In genomic region chr1:207051615-207051943, GRCh38 we compare ENCODE assay signal across 2 cellular contexts.
TF ChIP-seq lines count a peak whose summit lies in the region.

No MANE protein-coding gene starts in this region.

TF ChIP-seq in SK-N-SH, 30 proteins besides CTCF, POLR2A, EP300 and RAD21 (continued from another document):
- TF ChIP-seq PBX3 (IDR thresholded peaks at IDR 0.05) (no peak), FOXM1 (IDR thresholded peaks at IDR 0.05; ENCODE audit: low read depth) (no peak), ZBTB33 (IDR thresholded peaks at IDR 0.05; ENCODE audit: borderline replicate concordance, low read depth) (no peak), GATA2 (CRISPR knock-in tag; IDR thresholded peaks at IDR 0.05) (no peak), NFIC (IDR thresholded peaks at IDR 0.05; ENCODE audit: borderline replicate concordance) (no peak), EZH2phosphoT487 (IDR thresholded peaks at IDR 0.05; ENCODE audit: borderline replicate concordance, low read depth) (no peak), NRF1 (IDR thresholded peaks at IDR 0.05; ENCODE audit: low read depth, low read length) (no peak), RCOR1 (IDR thresholded peaks at IDR 0.05; ENCODE audit: low read length) (no peak), RFX5 (IDR thresholded peaks at IDR 0.05; ENCODE audit: low read length) (no peak), POLR2AphosphoS5 (IDR thresholded peaks at IDR 0.05; ENCODE audit: low read depth, low read length) (no peak)
- TF ChIP-seq, protein P1, sequence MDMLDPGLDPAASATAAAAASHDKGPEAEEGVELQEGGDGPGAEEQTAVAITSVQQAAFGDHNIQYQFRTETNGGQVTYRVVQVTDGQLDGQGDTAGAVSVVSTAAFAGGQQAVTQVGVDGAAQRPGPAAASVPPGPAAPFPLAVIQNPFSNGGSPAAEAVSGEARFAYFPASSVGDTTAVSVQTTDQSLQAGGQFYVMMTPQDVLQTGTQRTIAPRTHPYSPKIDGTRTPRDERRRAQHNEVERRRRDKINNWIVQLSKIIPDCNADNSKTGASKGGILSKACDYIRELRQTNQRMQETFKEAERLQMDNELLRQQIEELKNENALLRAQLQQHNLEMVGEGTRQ (IDR thresholded peaks at IDR 0.05; ENCODE audit: borderline replicate concordance, low read depth, low read length): no peak
- TF ChIP-seq, protein P2, sequence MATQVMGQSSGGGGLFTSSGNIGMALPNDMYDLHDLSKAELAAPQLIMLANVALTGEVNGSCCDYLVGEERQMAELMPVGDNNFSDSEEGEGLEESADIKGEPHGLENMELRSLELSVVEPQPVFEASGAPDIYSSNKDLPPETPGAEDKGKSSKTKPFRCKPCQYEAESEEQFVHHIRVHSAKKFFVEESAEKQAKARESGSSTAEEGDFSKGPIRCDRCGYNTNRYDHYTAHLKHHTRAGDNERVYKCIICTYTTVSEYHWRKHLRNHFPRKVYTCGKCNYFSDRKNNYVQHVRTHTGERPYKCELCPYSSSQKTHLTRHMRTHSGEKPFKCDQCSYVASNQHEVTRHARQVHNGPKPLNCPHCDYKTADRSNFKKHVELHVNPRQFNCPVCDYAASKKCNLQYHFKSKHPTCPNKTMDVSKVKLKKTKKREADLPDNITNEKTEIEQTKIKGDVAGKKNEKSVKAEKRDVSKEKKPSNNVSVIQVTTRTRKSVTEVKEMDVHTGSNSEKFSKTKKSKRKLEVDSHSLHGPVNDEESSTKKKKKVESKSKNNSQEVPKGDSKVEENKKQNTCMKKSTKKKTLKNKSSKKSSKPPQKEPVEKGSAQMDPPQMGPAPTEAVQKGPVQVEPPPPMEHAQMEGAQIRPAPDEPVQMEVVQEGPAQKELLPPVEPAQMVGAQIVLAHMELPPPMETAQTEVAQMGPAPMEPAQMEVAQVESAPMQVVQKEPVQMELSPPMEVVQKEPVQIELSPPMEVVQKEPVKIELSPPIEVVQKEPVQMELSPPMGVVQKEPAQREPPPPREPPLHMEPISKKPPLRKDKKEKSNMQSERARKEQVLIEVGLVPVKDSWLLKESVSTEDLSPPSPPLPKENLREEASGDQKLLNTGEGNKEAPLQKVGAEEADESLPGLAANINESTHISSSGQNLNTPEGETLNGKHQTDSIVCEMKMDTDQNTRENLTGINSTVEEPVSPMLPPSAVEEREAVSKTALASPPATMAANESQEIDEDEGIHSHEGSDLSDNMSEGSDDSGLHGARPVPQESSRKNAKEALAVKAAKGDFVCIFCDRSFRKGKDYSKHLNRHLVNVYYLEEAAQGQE (IDR thresholded peaks at IDR 0.05; ENCODE audit: low read depth, low read length): no peak

TF ChIP-seq in SK-N-SH treated with all-trans-retinoic acid at 6 μM for 48 hours, 23 proteins besides CTCF, POLR2A, EP300 and RAD21 (continued from another document):
- TF ChIP-seq, protein P3, sequence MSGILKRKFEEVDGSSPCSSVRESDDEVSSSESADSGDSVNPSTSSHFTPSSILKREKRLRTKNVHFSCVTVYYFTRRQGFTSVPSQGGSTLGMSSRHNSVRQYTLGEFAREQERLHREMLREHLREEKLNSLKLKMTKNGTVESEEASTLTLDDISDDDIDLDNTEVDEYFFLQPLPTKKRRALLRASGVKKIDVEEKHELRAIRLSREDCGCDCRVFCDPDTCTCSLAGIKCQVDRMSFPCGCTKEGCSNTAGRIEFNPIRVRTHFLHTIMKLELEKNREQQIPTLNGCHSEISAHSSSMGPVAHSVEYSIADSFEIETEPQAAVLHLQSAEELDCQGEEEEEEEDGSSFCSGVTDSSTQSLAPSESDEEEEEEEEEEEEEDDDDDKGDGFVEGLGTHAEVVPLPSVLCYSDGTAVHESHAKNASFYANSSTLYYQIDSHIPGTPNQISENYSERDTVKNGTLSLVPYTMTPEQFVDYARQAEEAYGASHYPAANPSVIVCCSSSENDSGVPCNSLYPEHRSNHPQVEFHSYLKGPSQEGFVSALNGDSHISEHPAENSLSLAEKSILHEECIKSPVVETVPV (CRISPR knock-in tag; IDR thresholded peaks at IDR 0.05): no peak
